Comparison of ENCODE assay signal across 11 cellular contexts in the genomic region with DNA sequence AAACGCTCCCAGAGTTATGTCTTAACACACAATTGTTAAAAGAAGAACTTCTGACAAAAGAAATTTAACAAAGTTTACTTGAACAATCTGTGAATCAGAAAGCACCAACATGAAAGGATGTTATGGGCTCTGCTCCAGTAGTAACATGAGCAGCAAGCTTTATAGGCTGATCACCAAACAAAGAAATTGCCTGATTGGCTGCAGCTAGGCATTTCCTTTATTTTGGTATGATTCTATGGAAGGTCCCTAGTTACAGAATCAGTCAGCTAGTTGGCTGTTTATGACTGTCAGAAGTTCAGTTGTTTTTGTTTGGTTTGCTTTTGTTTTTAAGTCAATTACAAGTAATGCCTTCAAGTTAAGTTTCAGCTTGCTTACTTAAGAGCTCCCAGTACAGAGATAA.
A peak's percentile ranks its signal among the peaks of the same experiment; 100 is the strongest.
DNase-seq lines count a peak whose midpoint lies in the region; ATAC-seq and TF ChIP-seq lines count a peak whose summit lies in the region.
"Had no signal": no experiment of that assay in that cellular context is flagged by ENCODE, and none has a peak within 500 bp of the region (broad histone marks: within the 10 kb centered on the region; RNA-seq: fewer than 3 reads in every experiment).

No MANE protein-coding gene starts in this region.

- no peak overlapping the region for H3K4me3 Mint-ChIP-seq in naive thymus-derived CD4-positive, alpha-beta T cell

- POLR2A ChIA-PET in RWPE1 (lab: Yijun Ruan, JAX; ENCODE audit: low non-redundant PET), result no interaction called here
- POLR2A ChIA-PET in naive thymus-derived CD4-positive, alpha-beta T cell (lab: Charles Lee), result no interaction called here

- no peak overlapping the region for H2AFZ ChIP-seq in mammary epithelial cell (ENCODE audit: low read depth, low read length)

- H3K9me3 Mint-ChIP-seq in naive thymus-derived CD4-positive, alpha-beta T cell, result no peaks in the 10 kb centered on the region

- H3K4me2 ChIP-seq in mammary epithelial cell (ENCODE audit: insufficient read depth, low read depth, low read length), result no peak overlapping the region

- H3K27me3 ChIP-seq in mammary epithelial cell (ENCODE audit: insufficient read depth, low read length), result no peaks in the 10 kb centered on the region
- H3K27me3 ChIP-seq in naive thymus-derived CD4-positive, alpha-beta T cell (ENCODE audit: control insufficient read depth in 2 of 2, insufficient read depth in 2 of 2, low read length in 2 of 2), result no peaks in the 10 kb centered on the region

- ATAC-seq in GM18520 (IDR thresholded peaks at IDR 0.05; ENCODE audit: unreplicated experiment), result peak; percentile 85
- peak; percentile 56 for ATAC-seq in GM21423 (IDR thresholded peaks at IDR 0.05; ENCODE audit: unreplicated experiment)
- peak; percentile 84 for ATAC-seq in HG03159 (IDR thresholded peaks at IDR 0.05; ENCODE audit: unreplicated experiment)
- no peak for ATAC-seq in naive thymus-derived CD4-positive, alpha-beta T cell

- no peaks in the 10 kb centered on the region for H3K9me3 ChIP-seq in mammary epithelial cell (replicated peaks; ENCODE audit: insufficient read depth, low read length)
- no peaks in the 10 kb centered on the region for H3K9me3 ChIP-seq in naive thymus-derived CD4-positive, alpha-beta T cell (ENCODE audit: control insufficient read depth in 2 of 3, low read length in 3 of 3)

- 0% methylated on average over 1 of the region's 1 CpG for WGBS in mammary epithelial cell (ENCODE audit: low coverage, missing lambda C conversion rate)

- no peaks in the 10 kb centered on the region for H4K20me1 ChIP-seq in mammary epithelial cell (ENCODE audit: insufficient read depth, low read length)

- H3K4me1 ChIP-seq in mammary epithelial cell (ENCODE audit: insufficient read depth, low read length), result no peaks in the 10 kb centered on the region
- H3K4me1 ChIP-seq in naive thymus-derived CD4-positive, alpha-beta T cell (ENCODE audit: control insufficient read depth in 2 of 2, insufficient read depth in 2 of 2, low read length in 2 of 2), result no peaks in the 10 kb centered on the region

- no TSS peak for BruUV-seq in mammary epithelial cell (replicated peaks; lab: Mats Ljungman, UMichigan)

- H3K79me2 ChIP-seq in mammary epithelial cell (ENCODE audit: insufficient read depth, low read length), result no peaks in the 10 kb centered on the region

- H3K27ac ChIP-seq in mammary epithelial cell (ENCODE audit: insufficient read depth, low read depth, low read length) (no peak overlapping the region), RWPE1 (no peak overlapping the region)
- no peak overlapping the region for H3K27ac ChIP-seq in naive thymus-derived CD4-positive, alpha-beta T cell (ENCODE audit: low read depth, low read length)
- H3K27ac ChIP-seq: VCaP had no signal

- no peaks in the 10 kb centered on the region for H3K36me3 ChIP-seq in mammary epithelial cell (ENCODE audit: insufficient read depth, low read length)
- H3K36me3 ChIP-seq in naive thymus-derived CD4-positive, alpha-beta T cell (ENCODE audit: control insufficient read depth in 2 of 3, insufficient read depth in 3 of 3, low read length in 3 of 3), result no peaks in the 10 kb centered on the region

- dilution Hi-C loops in mammary epithelial cell (cut with HindIII; ENCODE audit: low sequenced_read_pairs), result no loop called here

- intact Hi-C loops in mammary epithelial cell (cut with micrococcal nuclease), result no loop called here
- intact Hi-C loops in naive thymus-derived CD4-positive, alpha-beta T cell (cut with micrococcal nuclease), result no loop called here

- peaks cover 0 to 8% (median 0%) of the 10 kb centered on the region in 7 donors for H3K4me1 Mint-ChIP-seq in naive thymus-derived CD4-positive, alpha-beta T cell

- peaks cover 0 to 6% (median under 1%) of the 10 kb centered on the region in 5 donors for H3K27me3 Mint-ChIP-seq in naive thymus-derived CD4-positive, alpha-beta T cell

- TF ChIP-seq CTCF in mammary epithelial cell (conservative IDR thresholded peaks at IDR 0.05 in 1 of 2, IDR thresholded peaks at IDR 0.05 in 1 of 2; ENCODE audit: extremely low read depth in 1 of 2, insufficient read depth in 1 of 2, low read depth in 1 of 2, low read length in 2 of 2), result no peak
- TF ChIP-seq CTCF in RWPE1 (conservative IDR thresholded peaks at IDR 0.05; ENCODE audit: low read depth), result no peak

- peak overlapping the region in 1 of 9 donors; percentile 69 for H3K27ac Mint-ChIP-seq in naive thymus-derived CD4-positive, alpha-beta T cell

- CTCF ChIA-PET in mammary epithelial cell (lab: Charles Lee; ENCODE audit: low non-redundant PET) (no interaction called here), RWPE1 (lab: Yijun Ruan, JAX) (no interaction called here)
- CTCF ChIA-PET in naive thymus-derived CD4-positive, alpha-beta T cell (lab: Charles Lee), result no interaction called here

- DNase-seq in mammary epithelial cell (peak; percentile 21), epidermal melanocyte (ENCODE audit: insufficient read length, low spot score) (no peak), RWPE1 (ENCODE audit: low spot score) (no peak), LoVo (ENCODE audit: low spot score) (no peak)
- DNase-seq in naive thymus-derived CD4-positive, alpha-beta T cell, result no peak
- DNase-seq: amniotic stem cell; stimulated activated CD4-positive, alpha-beta T cell treated with anti-CD3 and anti-CD28 coated beads, Interleukin-2, amount 100 ng/mL, for 24 hours had no signal

- no peak overlapping the region for H3K4me3 ChIP-seq in mammary epithelial cell (replicated peaks in 1 of 3; ENCODE audit: insufficient read depth in 1 of 3, low read depth in 2 of 3, low read length in 3 of 3)
- no peak overlapping the region for H3K4me3 ChIP-seq in naive thymus-derived CD4-positive, alpha-beta T cell (ENCODE audit: low read length)

- in situ Hi-C loops in mammary epithelial cell (cut with MboI; ENCODE audit: low sequenced_read_pairs in 2 of 2), result no loop called here

- H3K36me3 Mint-ChIP-seq in naive thymus-derived CD4-positive, alpha-beta T cell, result no peaks in the 10 kb centered on the region

- H3K9ac ChIP-seq in mammary epithelial cell (ENCODE audit: insufficient read depth, low read length), result no peak overlapping the region
